17 cellular contexts compared by ENCODE assay signal in the genomic region with DNA sequence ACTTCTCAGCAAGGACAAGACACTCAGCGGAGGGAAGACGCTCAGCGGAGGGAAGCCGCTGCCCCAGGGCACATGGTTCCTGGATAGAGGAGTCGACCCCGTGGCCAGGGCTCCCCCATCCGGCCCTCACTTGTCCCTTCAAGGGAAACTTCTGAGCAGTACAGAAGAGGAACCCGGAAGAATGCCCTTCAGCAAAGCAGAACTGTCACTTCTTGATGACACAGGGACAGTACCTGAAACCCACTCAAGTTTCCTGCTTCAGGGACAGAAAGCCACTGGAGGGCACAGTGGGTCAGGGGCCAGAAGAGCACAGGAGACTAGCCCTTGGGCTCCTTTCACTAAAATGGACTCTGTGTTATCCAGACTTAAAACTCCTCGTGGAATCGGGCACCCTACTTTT.
DNase-seq lines count a peak whose midpoint lies in the region; ATAC-seq and TF ChIP-seq lines count a peak whose summit lies in the region.
"Had no signal": no experiment of that assay in that cellular context is flagged by ENCODE, and none has a peak within 500 bp of the region (broad histone marks: within the 10 kb centered on the region; RNA-seq: fewer than 3 reads in every experiment).

No MANE protein-coding gene starts in this region.

- WGBS in hepatocyte (ENCODE audit: low lambda C conversion rate, missing lambda C conversion rate), result 98% methylated on average over 10 of the region's 10 CpGs
- 73 to 83% (median 82%) methylated on average over 8 to 10 of the region's 10 CpGs for WGBS in spleen, 5 donors

- intact Hi-C loops in left ventricle myocardium inferior (cut with micrococcal nuclease), result no loop called here
- intact Hi-C loops in Right ventricle myocardium superior (cut with DNase I), result no loop called here
- intact Hi-C loops in spleen (cut with DNase I; ENCODE audit: low total_unique reads), result no loop called here

- H3K4me2 ChIP-seq in hepatocyte, result no peak overlapping the region

- ATAC-seq in Right ventricle myocardium superior (ENCODE audit: poor library complexity), result no peak

- H3K4me3 ChIP-seq in left ventricle myocardium inferior (no peak overlapping the region), hepatocyte (no peak overlapping the region), spleen (no peak overlapping the region)
- H3K4me3 ChIP-seq: MG63 had no signal

- H3K36me3 ChIP-seq in left ventricle myocardium inferior (peaks cover 41% of the 10 kb centered on the region), hepatocyte (replicated peaks; ENCODE audit: insufficient read depth, low read depth) (no peaks in the 10 kb centered on the region), spleen (peaks cover 0 to 100% (median 83%) of the 10 kb centered on the region in 6 donors)
- H3K36me3 ChIP-seq: MG63 had no signal

- TF ChIP-seq POLR2A in spleen (IDR thresholded peaks at IDR 0.05), result no peak

- H3K27ac ChIP-seq in left ventricle myocardium inferior (replicated peaks) (peak overlapping the region; percentile 82), hepatocyte (peak overlapping the region; percentile 55), spleen (peak overlapping the region in 5 of 8 donors; percentile 26 to 58 (median 47))

- H3K4me1 ChIP-seq in left ventricle myocardium inferior (peaks cover 100% of the 10 kb centered on the region), hepatocyte (ENCODE audit: insufficient read depth) (peaks cover 12% of the 10 kb centered on the region), spleen (peaks cover 0 to 81% (median 41%) of the 10 kb centered on the region in 6 donors)

- TF ChIP-seq CTCF in left ventricle myocardium inferior (IDR thresholded peaks at IDR 0.05; ENCODE audit: borderline replicate concordance) (no peak), hepatocyte (IDR thresholded peaks at IDR 0.05; ENCODE audit: poor library complexity) (no peak), spleen (IDR thresholded peaks at IDR 0.05 in 8 of 11, conservative IDR thresholded peaks at IDR 0.05 in 3 of 11) (no peak)

- peaks cover 6% of the 10 kb centered on the region for H3K79me2 ChIP-seq in hepatocyte

- peaks cover 11% of the 10 kb centered on the region for H4K20me1 ChIP-seq in hepatocyte (ENCODE audit: insufficient read depth, poor library complexity, severe bottlenecking)

- no peak for DNase-seq in left ventricle myocardium inferior
- DNase-seq in Right ventricle myocardium superior, result no peak
- DNase-seq in hepatocyte (ENCODE audit: low spot score), result no peak
- DNase-seq in spleen, result no peak
- no peak for DNase-seq in activated effector memory CD4-positive, alpha-beta T cell treated with Interleukin-2 at 50 U/mL for 16 hours
- no peak for DNase-seq in activated gamma-delta T cell (lab: John Stamatoyannopoulos, UW)
- DNase-seq in NCI-H1105 (lab: John Stamatoyannopoulos, UW), result no peak
- DNase-seq in kidney tubule cell (ENCODE audit: low spot score), result no peak
- DNase-seq: ACHN; amniotic stem cell; CD4-positive, CD25-positive, alpha-beta regulatory T cell; DMS53; hypothalamus; MG63; NCI-H1694 treated with DMSO at 0.1 percent for 48 hours; NCI-H226; stimulated activated CD4-positive, alpha-beta T cell treated with anti-CD3 and anti-CD28 coated beads, Interleukin-2, amount 100 ng/mL, for 24 hours had no signal

- no peaks in the 10 kb centered on the region for H3K9me2 ChIP-seq in hepatocyte (replicated peaks; ENCODE audit: insufficient read depth)

- no peak overlapping the region for H2AFZ ChIP-seq in hepatocyte

- H3K9me3 ChIP-seq in left ventricle myocardium inferior (replicated peaks) (no peaks in the 10 kb centered on the region), hepatocyte (ENCODE audit: low read depth) (no peaks in the 10 kb centered on the region), spleen (no peaks in the 10 kb centered on the region)
- H3K9me3 ChIP-seq: MG63 had no signal

- H3K27me3 ChIP-seq in left ventricle myocardium inferior (ENCODE audit: low read depth) (no peaks in the 10 kb centered on the region), hepatocyte (no peaks in the 10 kb centered on the region), spleen (replicated peaks in 1 of 7) (no peaks in the 10 kb centered on the region)
- H3K27me3 ChIP-seq: MG63 had no signal
